Comparison of ENCODE assay signal across 14 cellular contexts in the genomic region with DNA sequence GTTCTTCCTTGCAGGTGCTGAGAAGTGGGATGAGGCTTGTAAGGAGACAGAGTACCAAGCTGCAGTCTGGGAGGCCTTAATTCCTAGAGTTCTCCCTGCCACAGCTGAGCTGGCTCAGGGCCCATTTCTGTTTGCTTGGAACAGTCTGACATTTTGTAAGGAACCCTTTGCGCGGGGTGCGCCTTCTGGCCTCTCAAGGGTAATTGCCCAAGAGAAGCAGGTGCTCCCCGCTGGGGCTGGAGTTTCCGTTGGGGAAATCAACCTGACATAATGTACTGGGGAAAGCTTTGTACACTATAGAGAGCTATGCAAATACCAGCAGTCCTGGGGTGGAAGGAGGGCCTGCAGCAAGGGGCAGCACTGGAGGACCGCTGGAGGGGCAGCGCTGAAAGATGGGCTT.
DNase-seq lines count a peak whose midpoint lies in the region; ATAC-seq and TF ChIP-seq lines count a peak whose summit lies in the region.
"Had no signal": no experiment of that assay in that cellular context is flagged by ENCODE, and none has a peak within 500 bp of the region (broad histone marks: within the 10 kb centered on the region; RNA-seq: fewer than 3 reads in every experiment).

No MANE protein-coding gene starts in this region.

- H3K4me3 Mint-ChIP-seq in brain = peak overlapping the region in 1 of 5 experiments; percentile 52
- no peak overlapping the region for H3K4me3 Mint-ChIP-seq in activated CD4-positive, alpha-beta T cell treated with anti-CD3 and anti-CD28 coated beads for 36 hours
- H3K4me3 Mint-ChIP-seq in activated naive CD8-positive, alpha-beta T cell treated with anti-CD3 and anti-CD28 coated beads for 36 hours = no peak overlapping the region
- H3K4me3 Mint-ChIP-seq: CD8-positive, alpha-beta memory T cell; stimulated activated naive B cell treated with anti-CD40 and anti-IgM and Interleukin-4, amounts not matched to agents 10 μg/mL and 1 μg/mL and 100 μg/mL, for 72 hours had no signal

- intact Hi-C loops in gastrocnemius medialis (cut with DNase I; ENCODE audit: low total_unique reads) = no loop called here
- intact Hi-C loops in activated CD4-positive, alpha-beta T cell treated with anti-CD3 and anti-CD28 coated beads for 36 hours (cut with DNase I, micrococcal nuclease) = no loop called here

- POLR2A ChIA-PET in activated CD4-positive, alpha-beta T cell treated with anti-CD3 and anti-CD28 coated beads for 36 hours (lab: Charles Lee) = no interaction called here

- H3K4me1 Mint-ChIP-seq in brain = peaks cover 78% of the 10 kb centered on the region
- peaks cover 4% of the 10 kb centered on the region for H3K4me1 Mint-ChIP-seq in activated CD4-positive, alpha-beta T cell treated with anti-CD3 and anti-CD28 coated beads for 36 hours
- peaks cover 15% of the 10 kb centered on the region for H3K4me1 Mint-ChIP-seq in activated naive CD8-positive, alpha-beta T cell treated with anti-CD3 and anti-CD28 coated beads for 36 hours

- ATAC-seq in gastrocnemius medialis (peak; percentile 30 to 58), HG02973 (IDR thresholded peaks at IDR 0.05; ENCODE audit: unreplicated experiment) (no peak), left lobe of liver (no peak)
- ATAC-seq in activated CD4-positive, alpha-beta T cell treated with anti-CD3 and anti-CD28 coated beads for 36 hours = no peak
- ATAC-seq: left ventricle myocardium superior; Panc1; stimulated activated naive B cell treated with anti-CD40 and anti-IgM and Interleukin-4, amounts not matched to agents 10 μg/mL and 1 μg/mL and 100 μg/mL, for 72 hours had no signal

- no peaks in the 10 kb centered on the region for H3K36me3 Mint-ChIP-seq in brain
- H3K36me3 Mint-ChIP-seq in activated CD4-positive, alpha-beta T cell treated with anti-CD3 and anti-CD28 coated beads for 36 hours (ENCODE audit: low read depth) = no peaks in the 10 kb centered on the region
- H3K36me3 Mint-ChIP-seq in activated naive CD8-positive, alpha-beta T cell treated with anti-CD3 and anti-CD28 coated beads for 36 hours = no peaks in the 10 kb centered on the region

- peaks cover 51 to 56% of the 10 kb centered on the region in 2 donors for H3K4me1 ChIP-seq in gastrocnemius medialis

- H3K27ac ChIP-seq in gastrocnemius medialis = peak overlapping the region in 1 of 4 donors; percentile 8

- H3K27me3 ChIP-seq in gastrocnemius medialis = no peaks in the 10 kb centered on the region

- H3K27ac Mint-ChIP-seq in brain = peak overlapping the region; percentile 75 to 94 (median 78)
- H3K27ac Mint-ChIP-seq in activated CD4-positive, alpha-beta T cell treated with anti-CD3 and anti-CD28 coated beads for 36 hours = no peak overlapping the region
- H3K27ac Mint-ChIP-seq in activated naive CD8-positive, alpha-beta T cell treated with anti-CD3 and anti-CD28 coated beads for 36 hours = no peak overlapping the region
- H3K27ac Mint-ChIP-seq: stimulated activated naive B cell treated with anti-CD40 and anti-IgM and Interleukin-4, amounts not matched to agents 10 μg/mL and 1 μg/mL and 100 μg/mL, for 72 hours had no signal

- CTCF ChIA-PET in activated CD4-positive, alpha-beta T cell treated with anti-CD3 and anti-CD28 coated beads for 36 hours (lab: Charles Lee) = interaction anchor here (0.6 to 1.8 kb wide), 3 partner anchors 13 to 317 kb away, joined by 3 to 9 read pairs (median 3); no protein-coding TSS in a partner anchor

- H3K4me3 ChIP-seq in gastrocnemius medialis = no peak overlapping the region

- H3K9me3 Mint-ChIP-seq in brain = no peaks in the 10 kb centered on the region
- no peaks in the 10 kb centered on the region for H3K9me3 Mint-ChIP-seq in activated CD4-positive, alpha-beta T cell treated with anti-CD3 and anti-CD28 coated beads for 36 hours (ENCODE audit: low read depth)
- no peaks in the 10 kb centered on the region for H3K9me3 Mint-ChIP-seq in activated naive CD8-positive, alpha-beta T cell treated with anti-CD3 and anti-CD28 coated beads for 36 hours
- H3K9me3 Mint-ChIP-seq: CD8-positive, alpha-beta memory T cell; stimulated activated naive B cell treated with anti-CD40 and anti-IgM and Interleukin-4, amounts not matched to agents 10 μg/mL and 1 μg/mL and 100 μg/mL, for 72 hours had no signal

- H3K36me3 ChIP-seq in gastrocnemius medialis = no peaks in the 10 kb centered on the region

- DNase-seq in NCI-H1092 (lab: John Stamatoyannopoulos, UW) = peak; percentile 80
- peak; percentile 97 for DNase-seq in NCI-H2171 (lab: John Stamatoyannopoulos, UW)
- DNase-seq in gastrocnemius medialis = peak; percentile 57 to 80
- DNase-seq in activated CD4-positive, alpha-beta T cell treated with anti-CD3 and anti-CD28 coated beads for 36 hours = no peak
- no peak for DNase-seq in activated naive CD8-positive, alpha-beta T cell treated with anti-CD3 and anti-CD28 coated beads for 36 hours
- no peak for DNase-seq in left lobe of liver (ENCODE audit: low spot score)
- DNase-seq: CD8-positive, alpha-beta memory T cell; dermis blood vessel endothelial cell; left ventricle myocardium superior; occipital lobe; stimulated activated naive B cell treated with anti-CD40 and anti-IgM and Interleukin-4, amounts not matched to agents 10 μg/mL and 1 μg/mL and 100 μg/mL, for 72 hours had no signal

- TF ChIP-seq CTCF in brain (conservative IDR thresholded peaks at IDR 0.05) (no peak), gastrocnemius medialis (IDR thresholded peaks at IDR 0.05 in 4 of 5, conservative IDR thresholded peaks at IDR 0.05 in 1 of 5) (no peak)

- no peaks in the 10 kb centered on the region for H3K9me3 ChIP-seq in gastrocnemius medialis

- no peak for TF ChIP-seq POLR2A in gastrocnemius medialis (IDR thresholded peaks at IDR 0.05)

- in situ Hi-C loops in gastrocnemius medialis (cut with MboI; ENCODE audit: low sequenced_read_pairs in 4 of 4) = no loop called here

- H3K27me3 Mint-ChIP-seq in brain = peaks cover 3% of the 10 kb centered on the region
- no peaks in the 10 kb centered on the region for H3K27me3 Mint-ChIP-seq in activated CD4-positive, alpha-beta T cell treated with anti-CD3 and anti-CD28 coated beads for 36 hours
- H3K27me3 Mint-ChIP-seq in activated naive CD8-positive, alpha-beta T cell treated with anti-CD3 and anti-CD28 coated beads for 36 hours = no peaks in the 10 kb centered on the region
- H3K27me3 Mint-ChIP-seq: stimulated activated naive B cell treated with anti-CD40 and anti-IgM and Interleukin-4, amounts not matched to agents 10 μg/mL and 1 μg/mL and 100 μg/mL, for 72 hours had no signal

Comparison
In these comparisons a context has a peak if more than half of its experiments do, and no peak if none do; other contexts are left out.
1. DNase-seq: peak in NCI-H1092 (single experiment), NCI-H2171 (single experiment) and gastrocnemius medialis (2 of 2); none in activated CD4-positive, alpha-beta T cell treated with anti-CD3 and anti-CD28 coated beads for 36 hours (single experiment), activated naive CD8-positive, alpha-beta T cell treated with anti-CD3 and anti-CD28 coated beads for 36 hours (single experiment) and left lobe of liver (single experiment).
2. H3K27ac Mint-ChIP-seq: peak in brain (5 of 5); none in activated CD4-positive, alpha-beta T cell treated with anti-CD3 and anti-CD28 coated beads for 36 hours (single experiment) and activated naive CD8-positive, alpha-beta T cell treated with anti-CD3 and anti-CD28 coated beads for 36 hours (single experiment).
3. ATAC-seq: peak in gastrocnemius medialis (2 of 2); none in activated CD4-positive, alpha-beta T cell treated with anti-CD3 and anti-CD28 coated beads for 36 hours (single experiment), HG02973 (single experiment) and left lobe of liver (single experiment).